Comparison of ENCODE assay signal across 31 cellular contexts in genomic region chr20:9582137-9582536, GRCh38.
"Had no signal": no experiment of that assay in that cellular context is flagged by ENCODE, and none has a peak within 500 bp of the region (broad histone marks: within the 10 kb centered on the region; RNA-seq: fewer than 3 reads in every experiment).

No MANE protein-coding gene starts in this region.

- H3K79me2 ChIP-seq: parathyroid adenoma had no signal

- H3K27ac Mint-ChIP-seq: natural killer cell; neural progenitor cell; progenitor cell of endocrine pancreas; stimulated activated memory B cell treated with anti-CD40 and anti-IgM and Interleukin-4, amounts not matched to agents 10 μg/mL and 1 μg/mL and 100 μg/mL, for 72 hours; stimulated activated naive CD8-positive, alpha-beta T cell treated with anti-CD3 and anti-CD28 coated beads, Interleukin-15, amount 100 ng/mL, for 72 hours; type B pancreatic cell had no signal

- H3K9ac ChIP-seq: neural progenitor cell, parathyroid adenoma had no signal

- H3K27me3 ChIP-seq: neural progenitor cell, ovary, spleen, suprapubic skin, testis, tibial artery, transverse colon, upper lobe of right lung, uterus had no signal

- H3K4me1 Mint-ChIP-seq: natural killer cell; stimulated activated memory B cell treated with anti-CD40 and anti-IgM and Interleukin-4, amounts not matched to agents 10 μg/mL and 1 μg/mL and 100 μg/mL, for 72 hours; stimulated activated naive CD8-positive, alpha-beta T cell treated with anti-CD3 and anti-CD28 coated beads, Interleukin-15, amount 100 ng/mL, for 72 hours had no signal

- H3K4me3 ChIP-seq: neural progenitor cell, ovary, psoas muscle, skin epidermis, smooth muscle cell, spleen, suprapubic skin, testis, tibial artery, transverse colon, upper lobe of right lung, uterus had no signal

- H3K9me3 Mint-ChIP-seq: natural killer cell; nephron; stimulated activated memory B cell treated with anti-CD40 and anti-IgM and Interleukin-4, amounts not matched to agents 10 μg/mL and 1 μg/mL and 100 μg/mL, for 72 hours; type B pancreatic cell had no signal

- H3K36me3 ChIP-seq: neural progenitor cell, ovary, spleen, suprapubic skin, tibial artery, transverse colon, upper lobe of right lung, uterus had no signal

- ATAC-seq: natural killer cell; psoas muscle; right cardiac atrium; sciatic nerve; stimulated activated memory B cell treated with anti-CD40 and anti-IgM and Interleukin-4, amounts not matched to agents 10 μg/mL and 1 μg/mL and 100 μg/mL, for 72 hours; stimulated activated naive CD8-positive, alpha-beta T cell treated with anti-CD3 and anti-CD28 coated beads, Interleukin-15, amount 100 ng/mL, for 72 hours; stimulated activated naive CD8-positive, alpha-beta T cell treated with anti-CD3 and anti-CD28 coated beads, Interleukin-15, Interleukin-2, amounts not matched to agents 100 U/mL and 50 U/mL, for 24 hours; upper lobe of right lung had no signal

- H3K9me3 ChIP-seq: ovary, psoas muscle, spleen, suprapubic skin, testis, tibial artery, transverse colon, upper lobe of right lung, uterus had no signal

- H3K4me1 ChIP-seq: parathyroid adenoma, psoas muscle, spleen, suprapubic skin, testis, tibial artery, transverse colon, upper lobe of right lung, uterus had no signal

- DNase-seq: natural killer cell; occipital lobe; ovary; posterior cingulate gyrus; psoas muscle; right cardiac atrium; spleen; stimulated activated CD4-positive, alpha-beta T cell treated with anti-CD3 and anti-CD28 coated beads, Interleukin-12 subunit alpha, Interleukin-12 subunit beta, amount 100 ng/mL, for 4 hours; stimulated activated CD4-positive, alpha-beta T cell treated with anti-CD3 and anti-CD28 coated beads, Interleukin-1b, Interleukin-23, amount 100 ng/mL, for 48 hours; stimulated activated CD4-positive, alpha-beta T cell treated with anti-CD3 and anti-CD28 coated beads, Interleukin-4, amount 100 ng/mL, for 1 hour; stimulated activated CD4-positive, alpha-beta T cell treated with anti-CD3 and anti-CD28 coated beads, Interleukin-4, amount 100 ng/mL, for 4 hours; stimulated activated CD8-positive, alpha-beta memory T cell treated with anti-CD3 and anti-CD28 coated beads, Interleukin-4, amount 100 ng/mL, for 48 hours; stimulated activated naive CD4-positive, alpha-beta T cell; stimulated activated naive CD8-positive, alpha-beta T cell treated with anti-CD3 and anti-CD28 coated beads, Interleukin-15, amount 100 ng/mL, for 72 hours; stimulated activated naive CD8-positive, alpha-beta T cell treated with anti-CD3 and anti-CD28 coated beads, Interleukin-15, Interleukin-2, amounts not matched to agents 100 U/mL and 50 U/mL, for 24 hours; substantia nigra; testis; tibial artery; transverse colon; upper lobe of right lung; uterus had no signal

- H3K4me2 ChIP-seq: neural progenitor cell, smooth muscle cell had no signal

- H3K4me3 Mint-ChIP-seq: natural killer cell; nephron; neural progenitor cell; stimulated activated memory B cell treated with anti-CD40 and anti-IgM and Interleukin-4, amounts not matched to agents 10 μg/mL and 1 μg/mL and 100 μg/mL, for 72 hours; stimulated activated naive CD8-positive, alpha-beta T cell treated with anti-CD3 and anti-CD28 coated beads, Interleukin-15, amount 100 ng/mL, for 72 hours; type B pancreatic cell had no signal

- H3K27me3 Mint-ChIP-seq: progenitor cell of endocrine pancreas; stimulated activated memory B cell treated with anti-CD40 and anti-IgM and Interleukin-4, amounts not matched to agents 10 μg/mL and 1 μg/mL and 100 μg/mL, for 72 hours; type B pancreatic cell had no signal

- H3K36me3 Mint-ChIP-seq: natural killer cell; stimulated activated memory B cell treated with anti-CD40 and anti-IgM and Interleukin-4, amounts not matched to agents 10 μg/mL and 1 μg/mL and 100 μg/mL, for 72 hours; type B pancreatic cell had no signal

- H3K27ac ChIP-seq: neural progenitor cell, ovary, parathyroid adenoma, psoas muscle, skin epidermis, spleen, suprapubic skin, testis, tibial artery, transverse colon, upper lobe of right lung, uterus had no signal

- H2AFZ ChIP-seq: neural progenitor cell, parathyroid adenoma had no signal
